Comparison of ENCODE assay signal across 28 cellular contexts in genomic region chr18:10386049-10386448, GRCh38.
"Had no signal": no experiment of that assay in that cellular context is flagged by ENCODE, and none has a peak within 500 bp of the region (broad histone marks: within the 10 kb centered on the region; RNA-seq: fewer than 3 reads in every experiment).

No MANE protein-coding gene starts in this region.

- H3K4me1 ChIP-seq: ascending aorta, esophagus muscularis mucosa, pancreas, prostate gland, sigmoid colon, stomach, testis, transverse colon had no signal

- H3K4me1 Mint-ChIP-seq: activated B cell treated with CpG ODN at 0.5 μM for 24 hours; activated CD4-positive, alpha-beta T cell treated with anti-CD3 and anti-CD28 coated beads for 36 hours; activated naive CD8-positive, alpha-beta T cell treated with anti-CD3 and anti-CD28 coated beads for 36 hours; naive thymus-derived CD8-positive, alpha-beta T cell had no signal

- H3K27me3 ChIP-seq: ascending aorta, esophagus muscularis mucosa, hepatocyte, pancreas, sigmoid colon, stomach, testis, transverse colon had no signal

- FAIRE-seq: frontal cortex, pancreas, small intestine had no signal

- H2AFZ ChIP-seq: hepatocyte had no signal

- H3K36me3 ChIP-seq: ascending aorta, esophagus muscularis mucosa, pancreas, prostate gland, sigmoid colon, stomach, transverse colon had no signal

- H3K4me3 ChIP-seq: ascending aorta, esophagus muscularis mucosa, hepatocyte, pancreas, prostate gland, sigmoid colon, stomach, testis, transverse colon had no signal

- H3K27me3 Mint-ChIP-seq: activated B cell treated with CpG ODN at 0.5 μM for 24 hours; activated naive CD8-positive, alpha-beta T cell treated with anti-CD3 and anti-CD28 coated beads for 36 hours had no signal

- H3K27ac ChIP-seq: ascending aorta, esophagus muscularis mucosa, hepatocyte, pancreas, prostate gland, sigmoid colon, stomach, testis, transverse colon had no signal

- H3K9me3 ChIP-seq: ascending aorta, esophagus muscularis mucosa, pancreas, prostate gland, sigmoid colon, stomach, testis, transverse colon had no signal

- H3K9me3 Mint-ChIP-seq: activated naive CD4-positive, alpha-beta T cell treated with anti-CD3 and anti-CD28 coated beads for 36 hours; activated naive CD8-positive, alpha-beta T cell treated with anti-CD3 and anti-CD28 coated beads for 36 hours; activated T-helper 1 cell treated with anti-CD3 and anti-CD28 coated beads, Interleukin-12 subunit alpha, Interleukin-12 subunit beta, Interleukin-2, Interleukin-4 antibody, amounts not matched to agents 30 ng/mL and 10 ng/mL and 1 ng/mL, durations not matched to agents 14 hours and 24 hours and 36 hours; stimulated activated memory B cell treated with anti-CD40 and anti-IgM and Interleukin-4, amounts not matched to agents 10 μg/mL and 1 μg/mL and 100 μg/mL, for 72 hours had no signal

- H3K36me3 Mint-ChIP-seq: activated naive CD8-positive, alpha-beta T cell treated with anti-CD3 and anti-CD28 coated beads for 36 hours; naive thymus-derived CD8-positive, alpha-beta T cell had no signal

- H3K4me3 Mint-ChIP-seq: activated B cell treated with CpG ODN at 0.5 μM for 24 hours; activated CD4-positive, alpha-beta T cell treated with anti-CD3 and anti-CD28 coated beads for 36 hours; activated naive CD4-positive, alpha-beta T cell treated with anti-CD3 and anti-CD28 coated beads for 36 hours; activated naive CD8-positive, alpha-beta T cell treated with anti-CD3 and anti-CD28 coated beads for 36 hours; activated T-helper 1 cell treated with anti-CD3 and anti-CD28 coated beads, Interleukin-12 subunit alpha, Interleukin-12 subunit beta, Interleukin-2, Interleukin-4 antibody, amounts not matched to agents 30 ng/mL and 10 ng/mL and 1 ng/mL, durations not matched to agents 14 hours and 24 hours and 36 hours; naive thymus-derived CD8-positive, alpha-beta T cell; stimulated activated memory B cell treated with anti-CD40 and anti-IgM and Interleukin-4, amounts not matched to agents 10 μg/mL and 1 μg/mL and 100 μg/mL, for 72 hours had no signal

- ATAC-seq: activated CD4-positive, alpha-beta T cell treated with anti-CD3 and anti-CD28 coated beads for 36 hours; naive thymus-derived CD8-positive, alpha-beta T cell; pancreas; stimulated activated memory B cell treated with anti-CD40 and anti-IgM and Interleukin-4, amounts not matched to agents 10 μg/mL and 1 μg/mL and 100 μg/mL, for 72 hours had no signal

- H3K79me2 ChIP-seq: hepatocyte had no signal

- DNase-seq: activated B cell treated with CpG ODN at 0.5 μM for 24 hours; activated CD4-positive, alpha-beta T cell treated with anti-CD3 and anti-CD28 coated beads for 36 hours; activated CD4-positive, alpha-beta T cell treated with anti-CD3 and anti-CD28 coated beads, Interleukin-2, amount 50 U/mL, for 48 hours; activated CD8-positive, alpha-beta memory T cell treated with anti-CD3 and anti-CD28 coated beads for 24 hours; activated effector memory CD4-positive, alpha-beta T cell treated with anti-CD3 and anti-CD28 coated beads, Interleukin-2, amount 50 U/mL, for 16 hours; activated naive CD4-positive, alpha-beta T cell treated with anti-CD3 and anti-CD28 coated beads for 36 hours; activated naive CD8-positive, alpha-beta T cell treated with anti-CD3 and anti-CD28 coated beads for 36 hours; activated T-cell treated with anti-CD3 and anti-CD28 coated beads, Interleukin-2, amount 50 U/mL, for 1 hour; central memory CD4-positive, alpha-beta T cell; islet precursor cell; naive thymus-derived CD8-positive, alpha-beta T cell; pancreas; retina; sigmoid colon; small intestine; stimulated activated CD4-positive, alpha-beta T cell treated with anti-CD3 and anti-CD28 coated beads, Interleukin-1b, Interleukin-23, amount 100 ng/mL, for 48 hours; stimulated activated CD4-positive, alpha-beta T cell treated with anti-CD3 and anti-CD28 coated beads, Interleukin-4, amount 100 ng/mL, for 4 hours; stimulated activated CD8-positive, alpha-beta memory T cell treated with anti-CD3 and anti-CD28 coated beads, Interleukin-4, amount 100 ng/mL, for 48 hours; stomach; testis; transverse colon had no signal

- H3K27ac Mint-ChIP-seq: activated B cell treated with CpG ODN at 0.5 μM for 24 hours; activated CD4-positive, alpha-beta T cell treated with anti-CD3 and anti-CD28 coated beads for 36 hours; activated naive CD4-positive, alpha-beta T cell treated with anti-CD3 and anti-CD28 coated beads for 36 hours; activated naive CD8-positive, alpha-beta T cell treated with anti-CD3 and anti-CD28 coated beads for 36 hours; activated T-helper 1 cell treated with anti-CD3 and anti-CD28 coated beads, Interleukin-12 subunit alpha, Interleukin-12 subunit beta, Interleukin-2, Interleukin-4 antibody, amounts not matched to agents 30 ng/mL and 10 ng/mL and 1 ng/mL, durations not matched to agents 14 hours and 24 hours and 36 hours; naive thymus-derived CD8-positive, alpha-beta T cell; stimulated activated memory B cell treated with anti-CD40 and anti-IgM and Interleukin-4, amounts not matched to agents 10 μg/mL and 1 μg/mL and 100 μg/mL, for 72 hours had no signal

- H3K4me2 ChIP-seq: hepatocyte had no signal
